In genomic region chr11:64778223-64778472, GRCh38 we compare ENCODE assay signal across 8 cellular contexts. TPM values are rescaled to one million over a fixed set of nuclear protein-coding genes. Genes with fewer than 3 reads are reported as not detected.
DNase-seq lines count a peak whose midpoint lies in the region; ATAC-seq and TF ChIP-seq lines count a peak whose summit lies in the region.

No MANE protein-coding gene starts in this region.

- peak overlapping the region in 1 of 2 experiments; percentile 93 for H3K23ac ChIP-seq in mesenchymal stem cell (ENCODE audit: low read length in 2 of 2)

- no peak overlapping the region for H2AK5ac ChIP-seq in mesenchymal stem cell (ENCODE audit: low read length, severe bottlenecking)

- H2AFZ ChIP-seq in mesenchymal stem cell (ENCODE audit: low read depth, low read length): peak overlapping the region; percentile 39

- intact Hi-C loops in Calu3 (cut with micrococcal nuclease; ENCODE audit: unreplicated experiment): no loop called here

- peak overlapping the region; percentile 99 for H2BK5ac ChIP-seq in mesenchymal stem cell (ENCODE audit: low read depth, low read length, poor library complexity, severe bottlenecking)

- H3K9me3 Mint-ChIP-seq in Calu3 (ENCODE audit: low read depth, unreplicated experiment): no peaks in the 10 kb centered on the region

- H3K27ac ChIP-seq in mesenchymal stem cell (ENCODE audit: low read length, poor library complexity, severe bottlenecking): peak overlapping the region; percentile 84

- H3K4me1 ChIP-seq in mesenchymal stem cell (ENCODE audit: control insufficient read depth, insufficient read depth, low read depth, low read length): peaks cover 6% of the 10 kb centered on the region

- no peaks in the 10 kb centered on the region for H3K9me3 ChIP-seq in mesenchymal stem cell (ENCODE audit: control insufficient read depth, low read length)

- peak overlapping the region; percentile 94 for H4K91ac ChIP-seq in mesenchymal stem cell (ENCODE audit: low read length)

- BruUV-seq in Calu3 (replicated peaks; lab: Mats Ljungman, UMichigan): no TSS peak

- peak; percentile 27 for ATAC-seq in HG02970 (IDR thresholded peaks at IDR 0.05; ENCODE audit: low FRiP score, unreplicated experiment)
- ATAC-seq in GM19035 (IDR thresholded peaks at IDR 0.05; ENCODE audit: unreplicated experiment): no peak
- no peak for ATAC-seq in GM21529 (IDR thresholded peaks at IDR 0.05; ENCODE audit: unreplicated experiment)
- ATAC-seq in GM21367 (IDR thresholded peaks at IDR 0.05; ENCODE audit: unreplicated experiment): no peak

- peaks cover 3% of the 10 kb centered on the region for H3K79me1 ChIP-seq in mesenchymal stem cell (replicated peaks; ENCODE audit: low read length, poor library complexity, severe bottlenecking)

- peaks cover 33% of the 10 kb centered on the region for H3K4me1 Mint-ChIP-seq in Calu3 (ENCODE audit: low read depth, unreplicated experiment)

- peak overlapping the region; percentile 96 for H3K27ac Mint-ChIP-seq in Calu3 (ENCODE audit: unreplicated experiment)

- peak overlapping the region; percentile 95 for H3K14ac ChIP-seq in mesenchymal stem cell (ENCODE audit: low read length in 2 of 2)

- in situ Hi-C loops in astrocyte of the cerebellum (cut with HindIII; ENCODE audit: low sequenced_read_pairs): loop anchor here (10.0 kb wide), 1 partner anchor 63 kb away; no protein-coding TSS in a partner anchor

- CTCF ChIA-PET in Calu3 (lab: Charles Lee): interaction anchor here (0.9 to 1.1 kb wide), 6 partner anchors 10 to 332 kb away, joined by 3 to 7 read pairs (median 4); partner anchors contain the start of gene MEN1

- H3K36me3 ChIP-seq in mesenchymal stem cell (ENCODE audit: control insufficient read depth in 1 of 2, insufficient read depth in 2 of 2, low read depth in 1 of 2, low read length in 2 of 2): peaks cover 17 to 46% of the 10 kb centered on the region in 2 experiments

- peak overlapping the region; percentile 75 for H4K8ac ChIP-seq in mesenchymal stem cell (ENCODE audit: low read length)

- peak overlapping the region; percentile 9 for H3K4me2 ChIP-seq in mesenchymal stem cell (ENCODE audit: low read length, poor library complexity, severe bottlenecking)

- H3K9ac ChIP-seq in mesenchymal stem cell (ENCODE audit: low read length): peak overlapping the region; percentile 94

- DNase-seq in Calu3 (no peak), astrocyte of the cerebellum (ENCODE audit: low read depth) (no peak), mesenchymal stem cell (no peak)
- DNase-seq in activated CD4-positive, alpha-beta T cell treated with anti-CD3 and anti-CD28 coated beads for 48 hours: no peak

- peak overlapping the region; percentile 64 for H3K4me3 ChIP-seq in astrocyte of the cerebellum (ENCODE audit: low read depth, low read length)
- peak overlapping the region; percentile 70 to 95 for H3K4me3 ChIP-seq in mesenchymal stem cell (ENCODE audit: insufficient read depth in 1 of 2, low read depth in 1 of 2, low read length in 2 of 2)

- peaks cover 68% of the 10 kb centered on the region for H3K36me3 Mint-ChIP-seq in Calu3 (ENCODE audit: insufficient read depth, unreplicated experiment)

- 0% methylated on average over 23 of the region's 28 CpGs for WGBS in mesenchymal stem cell

- no peak for TF ChIP-seq CTCF in Calu3 (IDR thresholded peaks at IDR 0.05; ENCODE audit: unreplicated experiment)
- TF ChIP-seq CTCF in astrocyte of the cerebellum (IDR thresholded peaks at IDR 0.05; ENCODE audit: low read depth, low read length, missing control alignments): no peak

- H3K4me3 Mint-ChIP-seq in Calu3 (ENCODE audit: low read depth, unreplicated experiment): peak overlapping the region; percentile 90

- no peaks in the 10 kb centered on the region for H3K27me3 Mint-ChIP-seq in Calu3 (ENCODE audit: unreplicated experiment)

- peak overlapping the region; percentile 92 to 93 for H3K18ac ChIP-seq in mesenchymal stem cell (ENCODE audit: low read depth in 1 of 2, low read length in 2 of 2)

- peak overlapping the region; percentile 88 for H2BK120ac ChIP-seq in mesenchymal stem cell (ENCODE audit: low read depth, low read length)

- H3K27me3 ChIP-seq in mesenchymal stem cell (ENCODE audit: control insufficient read depth in 1 of 2, insufficient read depth in 1 of 2, low read length in 2 of 2): no peaks in the 10 kb centered on the region

- H2BK12ac ChIP-seq in mesenchymal stem cell (ENCODE audit: low read length in 2 of 2): peak overlapping the region in 1 of 2 experiments; percentile 31

- peak overlapping the region; percentile 86 to 97 for H3K4ac ChIP-seq in mesenchymal stem cell (ENCODE audit: low read depth in 1 of 2, low read length in 2 of 2)

- peak overlapping the region; percentile 52 for H2BK15ac ChIP-seq in mesenchymal stem cell (ENCODE audit: low read depth, poor library complexity, severe bottlenecking)

RNA-seq across cellular contexts. Expression of gene SF1, which starts 0.2 kb away (rescaled TPM):
- total RNA-seq in Calu3 (2022): 312 and 319 TPM in 2 replicates
- 124 TPM for polyA plus RNA-seq in mesenchymal stem cell (2013, experiment 1 of 2)
- 118 TPM for polyA plus RNA-seq in mesenchymal stem cell (2013, experiment 2 of 2)

RNA-seq across cellular contexts. Expression of gene PYGM, which starts 18.4 kb away (rescaled TPM):
- total RNA-seq in Calu3 (2022): 1.4 and 1.8 TPM in 2 replicates
- polyA plus RNA-seq in mesenchymal stem cell (2013, experiment 1 of 2): 0.18 TPM
- polyA plus RNA-seq in mesenchymal stem cell (2013, experiment 2 of 2): 0.21 TPM

RNA-seq across cellular contexts. Expression of gene MAP4K2, which starts 24.9 kb away (rescaled TPM):
- total RNA-seq in Calu3 (2022): 17.0 and 17.4 TPM in 2 replicates
- polyA plus RNA-seq in mesenchymal stem cell (2013, experiment 1 of 2): 12.3 TPM
- 13.7 TPM for polyA plus RNA-seq in mesenchymal stem cell (2013, experiment 2 of 2)

RNA-seq across cellular contexts. Expression of gene MEN1, which starts 32.2 kb away (rescaled TPM):
- 39.8 and 41.0 TPM in 2 replicates for total RNA-seq in Calu3 (2022)
- polyA plus RNA-seq in mesenchymal stem cell (2013, experiment 1 of 2): 30.3 TPM
- polyA plus RNA-seq in mesenchymal stem cell (2013, experiment 2 of 2): 29.2 TPM

RNA-seq across cellular contexts. Expression of gene RASGRP2, which starts 34.2 kb away (rescaled TPM):
- total RNA-seq in Calu3 (2022): not detected in 2 replicates
- polyA plus RNA-seq in mesenchymal stem cell (2013, experiment 1 of 2): 0.70 TPM
- 1.0 TPM for polyA plus RNA-seq in mesenchymal stem cell (2013, experiment 2 of 2)
